ENCODE assay signal across 1 cellular context in the genomic region with DNA sequence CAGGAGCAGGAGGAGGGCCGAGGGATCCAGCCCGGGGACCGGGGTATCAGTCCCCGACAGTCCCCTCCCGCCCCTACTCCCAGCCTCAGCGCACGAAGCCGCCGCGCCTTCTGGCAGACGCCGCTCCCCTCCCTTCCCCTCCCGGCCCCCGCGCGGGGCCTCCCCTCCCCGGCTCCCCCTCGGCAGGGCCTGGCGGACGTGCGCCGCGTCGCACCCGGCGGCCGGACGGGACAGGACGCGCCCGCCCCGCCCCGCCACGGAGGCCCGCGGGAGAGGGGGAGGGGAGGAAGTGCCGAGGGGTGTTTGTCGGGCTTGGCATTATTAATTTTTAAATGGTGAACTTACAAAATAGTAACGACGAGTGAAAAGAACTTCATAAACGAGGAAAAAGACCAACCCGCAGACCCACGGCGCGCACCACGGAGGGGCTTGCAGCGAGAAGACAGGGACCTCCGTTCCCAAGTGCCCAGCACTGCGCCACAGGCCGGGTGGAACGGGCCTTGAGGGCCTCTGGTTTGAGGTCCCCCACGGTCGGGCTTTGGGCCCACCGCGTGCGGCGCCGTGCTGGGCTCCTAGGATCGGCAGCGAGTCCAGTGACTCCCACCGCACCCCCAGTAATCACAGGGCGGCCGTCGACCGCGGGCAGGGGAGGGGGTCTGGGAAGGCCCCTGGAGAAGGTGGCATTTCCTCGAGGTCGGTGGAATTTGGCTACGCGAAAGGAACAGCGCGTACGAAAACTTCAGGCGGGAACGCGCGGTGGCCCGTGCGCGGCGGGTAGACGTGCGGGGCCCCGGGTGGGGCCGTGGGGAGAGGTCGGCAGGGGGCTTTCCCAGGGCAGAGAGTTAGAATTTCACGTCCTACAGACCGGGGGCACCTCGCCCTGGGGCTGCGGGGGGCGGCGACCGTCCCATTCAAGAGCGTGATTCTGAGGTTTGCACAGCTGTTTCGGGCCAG.
TF ChIP-seq lines count a peak whose summit lies in the region.

No MANE protein-coding gene starts in this region.

TF ChIP-seq in K562, 482 proteins besides CTCF, POLR2A, EP300 and RAD21 (continued from another document and continues in another):
- TF ChIP-seq, protein P1, sequence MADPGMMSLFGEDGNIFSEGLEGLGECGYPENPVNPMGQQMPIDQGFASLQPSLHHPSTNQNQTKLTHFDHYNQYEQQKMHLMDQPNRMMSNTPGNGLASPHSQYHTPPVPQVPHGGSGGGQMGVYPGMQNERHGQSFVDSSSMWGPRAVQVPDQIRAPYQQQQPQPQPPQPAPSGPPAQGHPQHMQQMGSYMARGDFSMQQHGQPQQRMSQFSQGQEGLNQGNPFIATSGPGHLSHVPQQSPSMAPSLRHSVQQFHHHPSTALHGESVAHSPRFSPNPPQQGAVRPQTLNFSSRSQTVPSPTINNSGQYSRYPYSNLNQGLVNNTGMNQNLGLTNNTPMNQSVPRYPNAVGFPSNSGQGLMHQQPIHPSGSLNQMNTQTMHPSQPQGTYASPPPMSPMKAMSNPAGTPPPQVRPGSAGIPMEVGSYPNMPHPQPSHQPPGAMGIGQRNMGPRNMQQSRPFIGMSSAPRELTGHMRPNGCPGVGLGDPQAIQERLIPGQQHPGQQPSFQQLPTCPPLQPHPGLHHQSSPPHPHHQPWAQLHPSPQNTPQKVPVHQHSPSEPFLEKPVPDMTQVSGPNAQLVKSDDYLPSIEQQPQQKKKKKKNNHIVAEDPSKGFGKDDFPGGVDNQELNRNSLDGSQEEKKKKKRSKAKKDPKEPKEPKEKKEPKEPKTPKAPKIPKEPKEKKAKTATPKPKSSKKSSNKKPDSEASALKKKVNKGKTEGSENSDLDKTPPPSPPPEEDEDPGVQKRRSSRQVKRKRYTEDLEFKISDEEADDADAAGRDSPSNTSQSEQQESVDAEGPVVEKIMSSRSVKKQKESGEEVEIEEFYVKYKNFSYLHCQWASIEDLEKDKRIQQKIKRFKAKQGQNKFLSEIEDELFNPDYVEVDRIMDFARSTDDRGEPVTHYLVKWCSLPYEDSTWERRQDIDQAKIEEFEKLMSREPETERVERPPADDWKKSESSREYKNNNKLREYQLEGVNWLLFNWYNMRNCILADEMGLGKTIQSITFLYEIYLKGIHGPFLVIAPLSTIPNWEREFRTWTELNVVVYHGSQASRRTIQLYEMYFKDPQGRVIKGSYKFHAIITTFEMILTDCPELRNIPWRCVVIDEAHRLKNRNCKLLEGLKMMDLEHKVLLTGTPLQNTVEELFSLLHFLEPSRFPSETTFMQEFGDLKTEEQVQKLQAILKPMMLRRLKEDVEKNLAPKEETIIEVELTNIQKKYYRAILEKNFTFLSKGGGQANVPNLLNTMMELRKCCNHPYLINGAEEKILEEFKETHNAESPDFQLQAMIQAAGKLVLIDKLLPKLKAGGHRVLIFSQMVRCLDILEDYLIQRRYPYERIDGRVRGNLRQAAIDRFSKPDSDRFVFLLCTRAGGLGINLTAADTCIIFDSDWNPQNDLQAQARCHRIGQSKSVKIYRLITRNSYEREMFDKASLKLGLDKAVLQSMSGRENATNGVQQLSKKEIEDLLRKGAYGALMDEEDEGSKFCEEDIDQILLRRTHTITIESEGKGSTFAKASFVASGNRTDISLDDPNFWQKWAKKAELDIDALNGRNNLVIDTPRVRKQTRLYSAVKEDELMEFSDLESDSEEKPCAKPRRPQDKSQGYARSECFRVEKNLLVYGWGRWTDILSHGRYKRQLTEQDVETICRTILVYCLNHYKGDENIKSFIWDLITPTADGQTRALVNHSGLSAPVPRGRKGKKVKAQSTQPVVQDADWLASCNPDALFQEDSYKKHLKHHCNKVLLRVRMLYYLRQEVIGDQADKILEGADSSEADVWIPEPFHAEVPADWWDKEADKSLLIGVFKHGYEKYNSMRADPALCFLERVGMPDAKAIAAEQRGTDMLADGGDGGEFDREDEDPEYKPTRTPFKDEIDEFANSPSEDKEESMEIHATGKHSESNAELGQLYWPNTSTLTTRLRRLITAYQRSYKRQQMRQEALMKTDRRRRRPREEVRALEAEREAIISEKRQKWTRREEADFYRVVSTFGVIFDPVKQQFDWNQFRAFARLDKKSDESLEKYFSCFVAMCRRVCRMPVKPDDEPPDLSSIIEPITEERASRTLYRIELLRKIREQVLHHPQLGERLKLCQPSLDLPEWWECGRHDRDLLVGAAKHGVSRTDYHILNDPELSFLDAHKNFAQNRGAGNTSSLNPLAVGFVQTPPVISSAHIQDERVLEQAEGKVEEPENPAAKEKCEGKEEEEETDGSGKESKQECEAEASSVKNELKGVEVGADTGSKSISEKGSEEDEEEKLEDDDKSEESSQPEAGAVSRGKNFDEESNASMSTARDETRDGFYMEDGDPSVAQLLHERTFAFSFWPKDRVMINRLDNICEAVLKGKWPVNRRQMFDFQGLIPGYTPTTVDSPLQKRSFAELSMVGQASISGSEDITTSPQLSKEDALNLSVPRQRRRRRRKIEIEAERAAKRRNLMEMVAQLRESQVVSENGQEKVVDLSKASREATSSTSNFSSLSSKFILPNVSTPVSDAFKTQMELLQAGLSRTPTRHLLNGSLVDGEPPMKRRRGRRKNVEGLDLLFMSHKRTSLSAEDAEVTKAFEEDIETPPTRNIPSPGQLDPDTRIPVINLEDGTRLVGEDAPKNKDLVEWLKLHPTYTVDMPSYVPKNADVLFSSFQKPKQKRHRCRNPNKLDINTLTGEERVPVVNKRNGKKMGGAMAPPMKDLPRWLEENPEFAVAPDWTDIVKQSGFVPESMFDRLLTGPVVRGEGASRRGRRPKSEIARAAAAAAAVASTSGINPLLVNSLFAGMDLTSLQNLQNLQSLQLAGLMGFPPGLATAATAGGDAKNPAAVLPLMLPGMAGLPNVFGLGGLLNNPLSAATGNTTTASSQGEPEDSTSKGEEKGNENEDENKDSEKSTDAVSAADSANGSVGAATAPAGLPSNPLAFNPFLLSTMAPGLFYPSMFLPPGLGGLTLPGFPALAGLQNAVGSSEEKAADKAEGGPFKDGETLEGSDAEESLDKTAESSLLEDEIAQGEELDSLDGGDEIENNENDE (IDR thresholded peaks at IDR 0.05; ENCODE audit: low read depth, low read length): no peak
- TF ChIP-seq SAFB2 (IDR thresholded peaks at IDR 0.05; ENCODE audit: borderline replicate concordance, low read depth, low read length, severe bottlenecking) (no peak), SRSF1 (IDR thresholded peaks at IDR 0.05; ENCODE audit: low read depth, low read length) (no peak), ZNF124 (CRISPR knock-in tag; IDR thresholded peaks at IDR 0.05) (no peak), HSF4 (CRISPR knock-in tag; IDR thresholded peaks at IDR 0.05; ENCODE audit: borderline replicate concordance) (no peak), ZC3H11A (IDR thresholded peaks at IDR 0.05; ENCODE audit: low read depth, low read length) (no peak), ZNF76 (CRISPR knock-in tag; IDR thresholded peaks at IDR 0.05; ENCODE audit: borderline replicate concordance) (no peak), FUS (optimal IDR thresholded peaks at IDR 0.05; ENCODE audit: low read depth, low read length) (no peak), ZNF197 (CRISPR knock-in tag; IDR thresholded peaks at IDR 0.05; ENCODE audit: low read depth) (no peak), YY1 (IDR thresholded peaks at IDR 0.05; ENCODE audit: borderline replicate concordance in 1 of 3, control insufficient read depth in 1 of 3, extremely low read depth in 1 of 3, insufficient read depth in 3 of 3, insufficient read length in 1 of 3, insufficient replicate concordance in 2 of 3, low read depth in 1 of 3, low read length in 2 of 3) (peak in 1 of 3 experiments; percentile 32), CHD4 (IDR thresholded peaks at IDR 0.05; ENCODE audit: insufficient read depth, insufficient replicate concordance, low read depth, low read length, poor library complexity, severe bottlenecking) (no peak), GTF2A2 (tag; IDR thresholded peaks at IDR 0.05) (no peak), KDM1A (IDR thresholded peaks at IDR 0.05) (no peak), TEAD2 (tag; IDR thresholded peaks at IDR 0.05) (no peak), CBX1 (IDR thresholded peaks at IDR 0.05; ENCODE audit: low read depth) (no peak), JUN (IDR thresholded peaks at IDR 0.05; ENCODE audit: borderline replicate concordance, low read depth, low read length) (no peak; the same call in 1 of the 2 replicates), JUN (CRISPR knock-in tag; IDR thresholded peaks at IDR 0.05; ENCODE audit: borderline replicate concordance) (no peak), TSC22D4 (tag; IDR thresholded peaks at IDR 0.05) (no peak), LCOR (CRISPR knock-in tag; IDR thresholded peaks at IDR 0.05) (no peak), TEAD1 (CRISPR knock-in tag; IDR thresholded peaks at IDR 0.05) (0 out of 4 replicates have a peak, but pooled peaks of 1 of the 2 experiments have one; percentile 26), SETDB1 (IDR thresholded peaks at IDR 0.05; ENCODE audit: low read length) (no peak), ZNF436 (CRISPR knock-in tag; IDR thresholded peaks at IDR 0.05) (no peak), GABPA (tag; conservative IDR thresholded peaks at IDR 0.05; ENCODE audit: low read depth) (0 out of 2 replicates have a peak, but pooled peaks have one; percentile 4), ZFP36 (IDR thresholded peaks at IDR 0.05; ENCODE audit: low read depth, low read length, partially characterized antibody) (no peak), BRD4 (IDR thresholded peaks at IDR 0.05) (peak; percentile 83; the same call in 1 of the 2 replicates)
- TF ChIP-seq, protein P2, sequence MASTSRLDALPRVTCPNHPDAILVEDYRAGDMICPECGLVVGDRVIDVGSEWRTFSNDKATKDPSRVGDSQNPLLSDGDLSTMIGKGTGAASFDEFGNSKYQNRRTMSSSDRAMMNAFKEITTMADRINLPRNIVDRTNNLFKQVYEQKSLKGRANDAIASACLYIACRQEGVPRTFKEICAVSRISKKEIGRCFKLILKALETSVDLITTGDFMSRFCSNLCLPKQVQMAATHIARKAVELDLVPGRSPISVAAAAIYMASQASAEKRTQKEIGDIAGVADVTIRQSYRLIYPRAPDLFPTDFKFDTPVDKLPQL (IDR thresholded peaks at IDR 0.05; ENCODE audit: extremely low read depth, insufficient read length): no peak
- TF ChIP-seq, protein P3, sequence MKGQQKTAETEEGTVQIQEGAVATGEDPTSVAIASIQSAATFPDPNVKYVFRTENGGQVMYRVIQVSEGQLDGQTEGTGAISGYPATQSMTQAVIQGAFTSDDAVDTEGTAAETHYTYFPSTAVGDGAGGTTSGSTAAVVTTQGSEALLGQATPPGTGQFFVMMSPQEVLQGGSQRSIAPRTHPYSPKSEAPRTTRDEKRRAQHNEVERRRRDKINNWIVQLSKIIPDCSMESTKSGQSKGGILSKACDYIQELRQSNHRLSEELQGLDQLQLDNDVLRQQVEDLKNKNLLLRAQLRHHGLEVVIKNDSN (CRISPR knock-in tag; IDR thresholded peaks at IDR 0.05): no peak
- TF ChIP-seq, protein P4, sequence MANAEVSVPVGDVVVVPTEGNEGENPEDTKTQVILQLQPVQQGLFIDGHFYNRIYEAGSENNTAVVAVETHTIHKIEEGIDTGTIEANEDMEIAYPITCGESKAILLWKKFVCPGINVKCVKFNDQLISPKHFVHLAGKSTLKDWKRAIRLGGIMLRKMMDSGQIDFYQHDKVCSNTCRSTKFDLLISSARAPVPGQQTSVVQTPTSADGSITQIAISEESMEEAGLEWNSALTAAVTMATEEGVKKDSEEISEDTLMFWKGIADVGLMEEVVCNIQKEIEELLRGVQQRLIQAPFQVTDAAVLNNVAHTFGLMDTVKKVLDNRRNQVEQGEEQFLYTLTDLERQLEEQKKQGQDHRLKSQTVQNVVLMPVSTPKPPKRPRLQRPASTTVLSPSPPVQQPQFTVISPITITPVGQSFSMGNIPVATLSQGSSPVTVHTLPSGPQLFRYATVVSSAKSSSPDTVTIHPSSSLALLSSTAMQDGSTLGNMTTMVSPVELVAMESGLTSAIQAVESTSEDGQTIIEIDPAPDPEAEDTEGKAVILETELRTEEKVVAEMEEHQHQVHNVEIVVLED (CRISPR knock-in tag; IDR thresholded peaks at IDR 0.05): peak; percentile 77; the same call in 1 of the 2 replicates
- TF ChIP-seq, protein P5, sequence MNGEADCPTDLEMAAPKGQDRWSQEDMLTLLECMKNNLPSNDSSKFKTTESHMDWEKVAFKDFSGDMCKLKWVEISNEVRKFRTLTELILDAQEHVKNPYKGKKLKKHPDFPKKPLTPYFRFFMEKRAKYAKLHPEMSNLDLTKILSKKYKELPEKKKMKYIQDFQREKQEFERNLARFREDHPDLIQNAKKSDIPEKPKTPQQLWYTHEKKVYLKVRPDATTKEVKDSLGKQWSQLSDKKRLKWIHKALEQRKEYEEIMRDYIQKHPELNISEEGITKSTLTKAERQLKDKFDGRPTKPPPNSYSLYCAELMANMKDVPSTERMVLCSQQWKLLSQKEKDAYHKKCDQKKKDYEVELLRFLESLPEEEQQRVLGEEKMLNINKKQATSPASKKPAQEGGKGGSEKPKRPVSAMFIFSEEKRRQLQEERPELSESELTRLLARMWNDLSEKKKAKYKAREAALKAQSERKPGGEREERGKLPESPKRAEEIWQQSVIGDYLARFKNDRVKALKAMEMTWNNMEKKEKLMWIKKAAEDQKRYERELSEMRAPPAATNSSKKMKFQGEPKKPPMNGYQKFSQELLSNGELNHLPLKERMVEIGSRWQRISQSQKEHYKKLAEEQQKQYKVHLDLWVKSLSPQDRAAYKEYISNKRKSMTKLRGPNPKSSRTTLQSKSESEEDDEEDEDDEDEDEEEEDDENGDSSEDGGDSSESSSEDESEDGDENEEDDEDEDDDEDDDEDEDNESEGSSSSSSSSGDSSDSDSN (IDR thresholded peaks at IDR 0.05; ENCODE audit: borderline replicate concordance in 1 of 2, low read depth in 2 of 2, low read length in 2 of 2): 0 out of 4 replicates have a peak, but pooled peaks of 1 of the 2 experiments have one; percentile 63
- TF ChIP-seq, protein P6, sequence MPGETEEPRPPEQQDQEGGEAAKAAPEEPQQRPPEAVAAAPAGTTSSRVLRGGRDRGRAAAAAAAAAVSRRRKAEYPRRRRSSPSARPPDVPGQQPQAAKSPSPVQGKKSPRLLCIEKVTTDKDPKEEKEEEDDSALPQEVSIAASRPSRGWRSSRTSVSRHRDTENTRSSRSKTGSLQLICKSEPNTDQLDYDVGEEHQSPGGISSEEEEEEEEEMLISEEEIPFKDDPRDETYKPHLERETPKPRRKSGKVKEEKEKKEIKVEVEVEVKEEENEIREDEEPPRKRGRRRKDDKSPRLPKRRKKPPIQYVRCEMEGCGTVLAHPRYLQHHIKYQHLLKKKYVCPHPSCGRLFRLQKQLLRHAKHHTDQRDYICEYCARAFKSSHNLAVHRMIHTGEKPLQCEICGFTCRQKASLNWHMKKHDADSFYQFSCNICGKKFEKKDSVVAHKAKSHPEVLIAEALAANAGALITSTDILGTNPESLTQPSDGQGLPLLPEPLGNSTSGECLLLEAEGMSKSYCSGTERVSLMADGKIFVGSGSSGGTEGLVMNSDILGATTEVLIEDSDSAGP (CRISPR knock-in tag; IDR thresholded peaks at IDR 0.05): no peak
- TF ChIP-seq, protein P7, sequence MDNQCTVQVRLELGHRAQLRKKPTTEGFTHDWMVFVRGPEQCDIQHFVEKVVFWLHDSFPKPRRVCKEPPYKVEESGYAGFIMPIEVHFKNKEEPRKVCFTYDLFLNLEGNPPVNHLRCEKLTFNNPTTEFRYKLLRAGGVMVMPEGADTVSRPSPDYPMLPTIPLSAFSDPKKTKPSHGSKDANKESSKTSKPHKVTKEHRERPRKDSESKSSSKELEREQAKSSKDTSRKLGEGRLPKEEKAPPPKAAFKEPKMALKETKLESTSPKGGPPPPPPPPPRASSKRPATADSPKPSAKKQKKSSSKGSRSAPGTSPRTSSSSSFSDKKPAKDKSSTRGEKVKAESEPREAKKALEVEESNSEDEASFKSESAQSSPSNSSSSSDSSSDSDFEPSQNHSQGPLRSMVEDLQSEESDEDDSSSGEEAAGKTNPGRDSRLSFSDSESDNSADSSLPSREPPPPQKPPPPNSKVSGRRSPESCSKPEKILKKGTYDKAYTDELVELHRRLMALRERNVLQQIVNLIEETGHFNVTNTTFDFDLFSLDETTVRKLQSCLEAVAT (IDR thresholded peaks at IDR 0.05): peak in 1 of 2 experiments; percentile 29; a peak in 1 of 4 replicates
